Comparison of ENCODE assay signal across 19 cellular contexts in the genomic region with DNA sequence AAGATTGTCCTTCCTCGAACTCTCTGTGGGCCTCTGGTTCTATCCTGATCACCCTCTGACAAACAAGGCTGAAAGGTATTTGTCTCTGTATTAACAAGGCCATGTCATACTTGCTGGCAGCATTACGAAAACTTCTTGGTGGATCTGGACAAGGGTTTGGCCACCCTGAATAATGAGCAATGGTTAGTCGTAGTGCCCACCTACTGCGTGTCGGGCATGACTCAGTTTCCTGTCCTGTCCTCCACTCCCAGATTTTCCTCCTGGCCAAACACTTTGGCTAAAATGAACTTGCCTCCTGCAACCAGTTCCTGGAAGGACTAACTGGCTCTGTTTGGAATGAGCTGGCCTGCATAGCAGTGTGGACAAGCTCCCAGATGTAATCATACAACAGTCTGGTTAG.
DNase-seq lines count a peak whose midpoint lies in the region; TF ChIP-seq lines count a peak whose summit lies in the region.
"Had no signal": no experiment of that assay in that cellular context is flagged by ENCODE, and none has a peak within 500 bp of the region (broad histone marks: within the 10 kb centered on the region; RNA-seq: fewer than 3 reads in every experiment).

No MANE protein-coding gene starts in this region.

- intact Hi-C loops in testis (cut with DNase I; ENCODE audit: low total_unique reads) = no loop called here

- no peaks in the 10 kb centered on the region for H4K20me1 ChIP-seq in GM23248 (ENCODE audit: insufficient read depth)

- H3K27ac ChIP-seq in GM23248 (peak overlapping the region; percentile 18; the same call in 1 of the 2 replicates), epithelial cell of prostate (peak overlapping the region; percentile 81), testis (no peak overlapping the region)
- H3K27ac ChIP-seq: C4-2B, KMS-11, SJCRH30 had no signal

- TF ChIP-seq CTCF in testis (IDR thresholded peaks at IDR 0.05) = no peak

- 4 to 9% methylated on average over 5 of the region's 5 CpGs for WGBS in GM23248 (ENCODE audit: low coverage in 1 of 2, low lambda C conversion rate in 2 of 2, missing lambda C conversion rate in 2 of 2), 2 experiments
- 86 to 93% methylated on average over 5 of the region's 5 CpGs for WGBS in testis, 2 donors

- H3K9me2 ChIP-seq in GM23248 (ENCODE audit: insufficient read depth) = no peaks in the 10 kb centered on the region

- in situ Hi-C loops in GM23248 (cut with MboI) = no loop called here

- H3K36me3 ChIP-seq in GM23248 (ENCODE audit: low read depth) (no peaks in the 10 kb centered on the region), testis (ENCODE audit: low read depth, missing control alignments) (no peaks in the 10 kb centered on the region)
- H3K36me3 ChIP-seq: SJCRH30 had no signal

- H3K79me2 ChIP-seq in GM23248 (ENCODE audit: insufficient read depth) = no peaks in the 10 kb centered on the region

- no peak overlapping the region for H2AFZ ChIP-seq in GM23248
- H2AFZ ChIP-seq: GM23338 had no signal

- no peak overlapping the region for H3K4me2 ChIP-seq in GM23248 (ENCODE audit: unreplicated experiment)
- H3K4me2 ChIP-seq: GM23338, KMS-11 had no signal

- H3K27me3 ChIP-seq in GM23248 (replicated peaks; ENCODE audit: insufficient read depth) = no peaks in the 10 kb centered on the region
- H3K27me3 ChIP-seq in testis = no peaks in the 10 kb centered on the region
- H3K27me3 ChIP-seq: SJCRH30 had no signal

- DNase-seq in AG08395 (ENCODE audit: low spot score) = peak; percentile 41
- peak; percentile 74 for DNase-seq in GM23248
- peak; percentile 0 for DNase-seq in RKO (ENCODE audit: low spot score)
- no peak for DNase-seq in epithelial cell of prostate (ENCODE audit: low read depth, low spot score)
- no peak for DNase-seq in dedifferentiated amniotic fluid mesenchymal stem cell (ENCODE audit: extremely low spot score)
- no peak for DNase-seq in testis
- DNase-seq in NCI-H2029 (lab: John Stamatoyannopoulos, UW) = no peak
- DNase-seq in DMS53 treated with DMSO at 0.1 percent for 48 hours (lab: John Stamatoyannopoulos, UW; ENCODE audit: unreplicated experiment) = no peak
- DNase-seq: DMS 273 treated with DMSO at 0.1 percent for 48 hours, EL, NCI-H1105 treated with DMSO at 0.1 percent for 48 hours, NCI-H187, NCI-H446, NCI-H69, OCI-M1, SJCRH30 had no signal

- H3K9ac ChIP-seq in GM23248 = no peak overlapping the region
- H3K9ac ChIP-seq: KMS-11 had no signal

- peaks cover 10% of the 10 kb centered on the region; the same call in 1 of the 2 replicates for H3F3A ChIP-seq in GM23248 (ENCODE audit: insufficient read depth)

- no peaks in the 10 kb centered on the region for H3K9me3 ChIP-seq in GM23248 (ENCODE audit: low read depth)
- H3K9me3 ChIP-seq in testis = no peaks in the 10 kb centered on the region
- H3K9me3 ChIP-seq: SJCRH30 had no signal

- TF ChIP-seq POLR2A in testis (IDR thresholded peaks at IDR 0.05) = no peak

- H3K4me3 ChIP-seq in GM23248 = no peak overlapping the region
- H3K4me3 ChIP-seq in testis = no peak overlapping the region
- H3K4me3 ChIP-seq: GM23338, SJCRH30 had no signal

- H3K4me1 ChIP-seq in GM23248 (ENCODE audit: insufficient read depth) (peaks cover 13% of the 10 kb centered on the region), testis (no peaks in the 10 kb centered on the region)
- H3K4me1 ChIP-seq: SJCRH30 had no signal

Comparison
In these comparisons a context has a peak if more than half of its experiments do, and no peak if none do; other contexts are left out.
1. DNase-seq: peak in AG08395 (single experiment), GM23248 (single experiment) and RKO (single experiment); none in epithelial cell of prostate (single experiment), dedifferentiated amniotic fluid mesenchymal stem cell (single experiment), testis (single experiment), NCI-H2029 (single experiment) and DMS53 treated with DMSO at 0.1 percent for 48 hours (single experiment).
2. H3K27ac ChIP-seq: peak in GM23248 (single experiment) and epithelial cell of prostate (single experiment); none in testis (0 of 2).